1 cellular context compared by ENCODE assay signal in genomic region chr2:38653715-38654494, GRCh38.
TF ChIP-seq lines count a peak whose summit lies in the region.

No MANE protein-coding gene starts in this region.

TF ChIP-seq in GM12878, 131 proteins besides CTCF, POLR2A, EP300 and RAD21 (continued from another document and continues in another):
- TF ChIP-seq, protein P1, sequence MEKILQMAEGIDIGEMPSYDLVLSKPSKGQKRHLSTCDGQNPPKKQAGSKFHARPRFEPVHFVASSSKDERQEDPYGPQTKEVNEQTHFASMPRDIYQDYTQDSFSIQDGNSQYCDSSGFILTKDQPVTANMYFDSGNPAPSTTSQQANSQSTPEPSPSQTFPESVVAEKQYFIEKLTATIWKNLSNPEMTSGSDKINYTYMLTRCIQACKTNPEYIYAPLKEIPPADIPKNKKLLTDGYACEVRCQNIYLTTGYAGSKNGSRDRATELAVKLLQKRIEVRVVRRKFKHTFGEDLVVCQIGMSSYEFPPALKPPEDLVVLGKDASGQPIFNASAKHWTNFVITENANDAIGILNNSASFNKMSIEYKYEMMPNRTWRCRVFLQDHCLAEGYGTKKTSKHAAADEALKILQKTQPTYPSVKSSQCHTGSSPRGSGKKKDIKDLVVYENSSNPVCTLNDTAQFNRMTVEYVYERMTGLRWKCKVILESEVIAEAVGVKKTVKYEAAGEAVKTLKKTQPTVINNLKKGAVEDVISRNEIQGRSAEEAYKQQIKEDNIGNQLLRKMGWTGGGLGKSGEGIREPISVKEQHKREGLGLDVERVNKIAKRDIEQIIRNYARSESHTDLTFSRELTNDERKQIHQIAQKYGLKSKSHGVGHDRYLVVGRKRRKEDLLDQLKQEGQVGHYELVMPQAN (conservative IDR thresholded peaks at IDR 0.05): no peak
- TF ChIP-seq TCF12 (IDR thresholded peaks at IDR 0.05; ENCODE audit: low read depth, low read length) (peak; percentile 28; the same call in 1 of the 2 replicates), CEBPB (IDR thresholded peaks at IDR 0.05; ENCODE audit: borderline replicate concordance in 1 of 2, low read depth in 2 of 2, low read length in 2 of 2) (no peak), ZNF217 (IDR thresholded peaks at IDR 0.05) (0 out of 2 replicates have a peak, but pooled peaks have one; percentile 24), PKNOX1 (IDR thresholded peaks at IDR 0.05) (no peak), NFXL1 (IDR thresholded peaks at IDR 0.05; ENCODE audit: borderline replicate concordance) (no peak), RB1 (IDR thresholded peaks at IDR 0.05; ENCODE audit: borderline replicate concordance) (no peak), CREM (IDR thresholded peaks at IDR 0.05; ENCODE audit: low read depth) (0 out of 2 replicates have a peak, but pooled peaks have one; percentile 19), ATF7 (IDR thresholded peaks at IDR 0.05; ENCODE audit: low read depth) (peak; percentile 50; the same call in 1 of the 2 replicates), IRF4 (IDR thresholded peaks at IDR 0.05; ENCODE audit: low read depth, low read length) (peak; percentile 12; the same call in 1 of the 2 replicates), ZSCAN29 (IDR thresholded peaks at IDR 0.05) (peak; percentile 19; the same call in 1 of the 2 replicates), STAT1 (conservative IDR thresholded peaks at IDR 0.05) (no peak), MXI1 (IDR thresholded peaks at IDR 0.05; ENCODE audit: low read depth, low read length) (no peak), NR2F1 (conservative IDR thresholded peaks at IDR 0.05) (peak; percentile 97), PRDM15 (CRISPR knock-in tag; IDR thresholded peaks at IDR 0.05) (no peak), BHLHE40 (IDR thresholded peaks at IDR 0.05; ENCODE audit: borderline replicate concordance in 1 of 2, low read depth in 2 of 2, low read length in 1 of 2) (peak in 1 of 2 experiments; percentile 32; a peak in 2 of 4 replicates), ZNF384 (IDR thresholded peaks at IDR 0.05; ENCODE audit: borderline replicate concordance, low read depth, low read length) (peak; percentile 9; the same call in 1 of the 2 replicates), SMC3 (IDR thresholded peaks at IDR 0.05; ENCODE audit: borderline replicate concordance, low read length) (no peak), IKZF1 (conservative IDR thresholded peaks at IDR 0.05) (peak; percentile 74), FOXK2 (IDR thresholded peaks at IDR 0.05) (no peak), DPF2 (IDR thresholded peaks at IDR 0.05) (peak; percentile 73), BRCA1 (IDR thresholded peaks at IDR 0.05; ENCODE audit: low read depth, low read length) (no peak), ZNF687 (IDR thresholded peaks at IDR 0.05) (0 out of 2 replicates have a peak, but pooled peaks have one; percentile 22), CHD2 (IDR thresholded peaks at IDR 0.05; ENCODE audit: borderline replicate concordance, low read depth, low read length) (0 out of 2 replicates have a peak, but pooled peaks have one; percentile 23), SKIL (IDR thresholded peaks at IDR 0.05; ENCODE audit: low read depth, poor library complexity, severe bottlenecking) (no peak), NR2C1 (IDR thresholded peaks at IDR 0.05) (peak; percentile 22; the same call in 1 of the 2 replicates)
- TF ChIP-seq, protein P2, sequence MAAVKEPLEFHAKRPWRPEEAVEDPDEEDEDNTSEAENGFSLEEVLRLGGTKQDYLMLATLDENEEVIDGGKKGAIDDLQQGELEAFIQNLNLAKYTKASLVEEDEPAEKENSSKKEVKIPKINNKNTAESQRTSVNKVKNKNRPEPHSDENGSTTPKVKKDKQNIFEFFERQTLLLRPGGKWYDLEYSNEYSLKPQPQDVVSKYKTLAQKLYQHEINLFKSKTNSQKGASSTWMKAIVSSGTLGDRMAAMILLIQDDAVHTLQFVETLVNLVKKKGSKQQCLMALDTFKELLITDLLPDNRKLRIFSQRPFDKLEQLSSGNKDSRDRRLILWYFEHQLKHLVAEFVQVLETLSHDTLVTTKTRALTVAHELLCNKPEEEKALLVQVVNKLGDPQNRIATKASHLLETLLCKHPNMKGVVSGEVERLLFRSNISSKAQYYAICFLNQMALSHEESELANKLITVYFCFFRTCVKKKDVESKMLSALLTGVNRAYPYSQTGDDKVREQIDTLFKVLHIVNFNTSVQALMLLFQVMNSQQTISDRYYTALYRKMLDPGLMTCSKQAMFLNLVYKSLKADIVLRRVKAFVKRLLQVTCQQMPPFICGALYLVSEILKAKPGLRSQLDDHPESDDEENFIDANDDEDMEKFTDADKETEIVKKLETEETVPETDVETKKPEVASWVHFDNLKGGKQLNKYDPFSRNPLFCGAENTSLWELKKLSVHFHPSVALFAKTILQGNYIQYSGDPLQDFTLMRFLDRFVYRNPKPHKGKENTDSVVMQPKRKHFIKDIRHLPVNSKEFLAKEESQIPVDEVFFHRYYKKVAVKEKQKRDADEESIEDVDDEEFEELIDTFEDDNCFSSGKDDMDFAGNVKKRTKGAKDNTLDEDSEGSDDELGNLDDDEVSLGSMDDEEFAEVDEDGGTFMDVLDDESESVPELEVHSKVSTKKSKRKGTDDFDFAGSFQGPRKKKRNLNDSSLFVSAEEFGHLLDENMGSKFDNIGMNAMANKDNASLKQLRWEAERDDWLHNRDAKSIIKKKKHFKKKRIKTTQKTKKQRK (IDR thresholded peaks at IDR 0.05; ENCODE audit: low read depth, low read length): no peak
- TF ChIP-seq, protein P3, sequence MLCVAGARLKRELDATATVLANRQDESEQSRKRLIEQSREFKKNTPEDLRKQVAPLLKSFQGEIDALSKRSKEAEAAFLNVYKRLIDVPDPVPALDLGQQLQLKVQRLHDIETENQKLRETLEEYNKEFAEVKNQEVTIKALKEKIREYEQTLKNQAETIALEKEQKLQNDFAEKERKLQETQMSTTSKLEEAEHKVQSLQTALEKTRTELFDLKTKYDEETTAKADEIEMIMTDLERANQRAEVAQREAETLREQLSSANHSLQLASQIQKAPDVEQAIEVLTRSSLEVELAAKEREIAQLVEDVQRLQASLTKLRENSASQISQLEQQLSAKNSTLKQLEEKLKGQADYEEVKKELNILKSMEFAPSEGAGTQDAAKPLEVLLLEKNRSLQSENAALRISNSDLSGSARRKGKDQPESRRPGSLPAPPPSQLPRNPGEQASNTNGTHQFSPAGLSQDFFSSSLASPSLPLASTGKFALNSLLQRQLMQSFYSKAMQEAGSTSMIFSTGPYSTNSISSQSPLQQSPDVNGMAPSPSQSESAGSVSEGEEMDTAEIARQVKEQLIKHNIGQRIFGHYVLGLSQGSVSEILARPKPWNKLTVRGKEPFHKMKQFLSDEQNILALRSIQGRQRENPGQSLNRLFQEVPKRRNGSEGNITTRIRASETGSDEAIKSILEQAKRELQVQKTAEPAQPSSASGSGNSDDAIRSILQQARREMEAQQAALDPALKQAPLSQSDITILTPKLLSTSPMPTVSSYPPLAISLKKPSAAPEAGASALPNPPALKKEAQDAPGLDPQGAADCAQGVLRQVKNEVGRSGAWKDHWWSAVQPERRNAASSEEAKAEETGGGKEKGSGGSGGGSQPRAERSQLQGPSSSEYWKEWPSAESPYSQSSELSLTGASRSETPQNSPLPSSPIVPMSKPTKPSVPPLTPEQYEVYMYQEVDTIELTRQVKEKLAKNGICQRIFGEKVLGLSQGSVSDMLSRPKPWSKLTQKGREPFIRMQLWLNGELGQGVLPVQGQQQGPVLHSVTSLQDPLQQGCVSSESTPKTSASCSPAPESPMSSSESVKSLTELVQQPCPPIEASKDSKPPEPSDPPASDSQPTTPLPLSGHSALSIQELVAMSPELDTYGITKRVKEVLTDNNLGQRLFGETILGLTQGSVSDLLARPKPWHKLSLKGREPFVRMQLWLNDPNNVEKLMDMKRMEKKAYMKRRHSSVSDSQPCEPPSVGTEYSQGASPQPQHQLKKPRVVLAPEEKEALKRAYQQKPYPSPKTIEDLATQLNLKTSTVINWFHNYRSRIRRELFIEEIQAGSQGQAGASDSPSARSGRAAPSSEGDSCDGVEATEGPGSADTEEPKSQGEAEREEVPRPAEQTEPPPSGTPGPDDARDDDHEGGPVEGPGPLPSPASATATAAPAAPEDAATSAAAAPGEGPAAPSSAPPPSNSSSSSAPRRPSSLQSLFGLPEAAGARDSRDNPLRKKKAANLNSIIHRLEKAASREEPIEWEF (IDR thresholded peaks at IDR 0.05; ENCODE audit: insufficient replicate concordance, low read depth, low read length): no peak
